ENCODE assay signal across 8 cellular contexts in genomic region chr4:113435893-113436292, GRCh38.
DNase-seq lines count a peak whose midpoint lies in the region; ATAC-seq and TF ChIP-seq lines count a peak whose summit lies in the region.

No MANE protein-coding gene starts in this region.

- H3K27ac ChIP-seq in adrenal gland: peak overlapping the region in 3 of 5 donors; percentile 1 to 53 (median 40)
- peak overlapping the region; percentile 7 to 38 (median 18) for H3K27ac ChIP-seq in upper lobe of left lung

- WGBS in adrenal gland, 4 donors: 31 to 35% (median 33%) methylated on average over 7 of the region's 7 CpGs
- WGBS in upper lobe of left lung, 2 donors: 47 to 54% methylated on average over 7 of the region's 7 CpGs

- no peak overlapping the region for H3K27ac Mint-ChIP-seq in natural killer cell treated with Interleukin-12 subunit alpha and Interleukin-12 subunit beta and Interleukin-15 and Interleukin-18, amount 100 ng/mL, for 72 hours

- H3K27me3 ChIP-seq in adrenal gland: no peaks in the 10 kb centered on the region
- H3K27me3 ChIP-seq in upper lobe of left lung: no peaks in the 10 kb centered on the region

- no peaks in the 10 kb centered on the region for H3K36me3 ChIP-seq in adrenal gland (replicated peaks in 1 of 2)
- H3K36me3 ChIP-seq in upper lobe of left lung: no peaks in the 10 kb centered on the region

- DNase-seq in activated T-cell treated with anti-CD3 and anti-CD28 coated beads, Interleukin-2, amount 50 U/mL, for 4 hours: peak; percentile 4
- no peak for DNase-seq in activated T-cell treated with anti-CD3 and anti-CD28 coated beads for 4 hours
- DNase-seq in adrenal gland: peak in 4 of 7 donors; percentile 40 to 62 (median 44)
- DNase-seq in iris pigment epithelial cell (ENCODE audit: low read depth): peak; percentile 88
- no peak for DNase-seq in upper lobe of left lung
- no peak for DNase-seq in natural killer cell treated with Interleukin-12 subunit alpha and Interleukin-12 subunit beta and Interleukin-15 and Interleukin-18, amount 100 ng/mL, for 72 hours (ENCODE audit: low spot score)
- no peak for DNase-seq in activated T-cell treated with anti-CD3 and anti-CD28 coated beads, Interleukin-2, amount 50 U/mL, for 48 hours
- no peak for DNase-seq in activated gamma-delta T cell (lab: John Stamatoyannopoulos, UW)

- H3K9me3 Mint-ChIP-seq in activated T-cell treated with anti-CD3 and anti-CD28 coated beads, Interleukin-2, amount 50 U/mL, for 4 hours: peaks cover 6% of the 10 kb centered on the region
- peaks cover 3% of the 10 kb centered on the region for H3K9me3 Mint-ChIP-seq in natural killer cell treated with Interleukin-12 subunit alpha and Interleukin-12 subunit beta and Interleukin-15 and Interleukin-18, amount 100 ng/mL, for 72 hours

- H3K4me1 Mint-ChIP-seq in activated T-cell treated with anti-CD3 and anti-CD28 coated beads, Interleukin-2, amount 50 U/mL, for 4 hours (ENCODE audit: low read depth): peaks cover 11% of the 10 kb centered on the region
- peaks cover 0 to 8% of the 10 kb centered on the region in 2 donors for H3K4me1 Mint-ChIP-seq in natural killer cell treated with Interleukin-12 subunit alpha and Interleukin-12 subunit beta and Interleukin-15 and Interleukin-18, amount 100 ng/mL, for 72 hours (ENCODE audit: low read depth in 2 of 2)

- no peak overlapping the region for H3K4me3 ChIP-seq in adrenal gland
- no peak overlapping the region for H3K4me3 ChIP-seq in upper lobe of left lung

- H3K4me3 Mint-ChIP-seq in activated T-cell treated with anti-CD3 and anti-CD28 coated beads, Interleukin-2, amount 50 U/mL, for 4 hours: no peak overlapping the region
- H3K4me3 Mint-ChIP-seq in natural killer cell treated with Interleukin-12 subunit alpha and Interleukin-12 subunit beta and Interleukin-15 and Interleukin-18, amount 100 ng/mL, for 72 hours: no peak overlapping the region

- TF ChIP-seq EP300 in upper lobe of left lung (IDR thresholded peaks at IDR 0.05): no peak

- H3K9me3 ChIP-seq in adrenal gland (replicated peaks in 1 of 3): no peaks in the 10 kb centered on the region
- no peaks in the 10 kb centered on the region for H3K9me3 ChIP-seq in upper lobe of left lung

- peaks cover 11% of the 10 kb centered on the region for H3K27me3 Mint-ChIP-seq in activated T-cell treated with anti-CD3 and anti-CD28 coated beads, Interleukin-2, amount 50 U/mL, for 4 hours (ENCODE audit: low read depth)
- peaks cover 19 to 33% of the 10 kb centered on the region in 2 donors for H3K27me3 Mint-ChIP-seq in natural killer cell treated with Interleukin-12 subunit alpha and Interleukin-12 subunit beta and Interleukin-15 and Interleukin-18, amount 100 ng/mL, for 72 hours

- no peak for TF ChIP-seq CTCF in adrenal gland (IDR thresholded peaks at IDR 0.05)
- no peak for TF ChIP-seq CTCF in upper lobe of left lung (IDR thresholded peaks at IDR 0.05)

- H3K4me1 ChIP-seq in adrenal gland (replicated peaks in 1 of 2) (peaks cover 0 to 13% of the 10 kb centered on the region in 2 donors), upper lobe of left lung (peaks cover 5 to 16% (median 12%) of the 10 kb centered on the region in 4 donors)

- intact Hi-C loops in adrenal gland (cut with DNase I): no loop called here

- no peaks in the 10 kb centered on the region for H3K36me3 Mint-ChIP-seq in activated T-cell treated with anti-CD3 and anti-CD28 coated beads, Interleukin-2, amount 50 U/mL, for 4 hours (ENCODE audit: insufficient read depth)
- H3K36me3 Mint-ChIP-seq in natural killer cell treated with Interleukin-12 subunit alpha and Interleukin-12 subunit beta and Interleukin-15 and Interleukin-18, amount 100 ng/mL, for 72 hours: no peaks in the 10 kb centered on the region

- peak in 1 of 2 donors; percentile 25 for ATAC-seq in activated T-cell treated with anti-CD3 and anti-CD28 coated beads, Interleukin-2, amount 50 U/mL, for 4 hours
- peak in 1 of 2 donors; percentile 85 for ATAC-seq in upper lobe of left lung (ENCODE audit: low FRiP score in 2 of 2)
- ATAC-seq in natural killer cell treated with Interleukin-12 subunit alpha and Interleukin-12 subunit beta and Interleukin-15 and Interleukin-18, amount 100 ng/mL, for 72 hours: no peak

- TF ChIP-seq POLR2A in adrenal gland (IDR thresholded peaks at IDR 0.05) (no peak), upper lobe of left lung (IDR thresholded peaks at IDR 0.05) (no peak)

Comparison
In these comparisons a context has a peak if more than half of its experiments do, and no peak if none do; other contexts are left out.
1. DNase-seq: peak in activated T-cell treated with anti-CD3 and anti-CD28 coated beads, Interleukin-2, amount 50 U/mL, for 4 hours (single experiment), adrenal gland (4 of 7) and iris pigment epithelial cell (single experiment); none in activated T-cell treated with anti-CD3 and anti-CD28 coated beads for 4 hours (single experiment), upper lobe of left lung (0 of 2), natural killer cell treated with Interleukin-12 subunit alpha and Interleukin-12 subunit beta and Interleukin-15 and Interleukin-18, amount 100 ng/mL, for 72 hours (single experiment), activated T-cell treated with anti-CD3 and anti-CD28 coated beads, Interleukin-2, amount 50 U/mL, for 48 hours (0 of 2) and activated gamma-delta T cell (single experiment).